Comparison of ENCODE assay signal across 9 cellular contexts in the genomic region with DNA sequence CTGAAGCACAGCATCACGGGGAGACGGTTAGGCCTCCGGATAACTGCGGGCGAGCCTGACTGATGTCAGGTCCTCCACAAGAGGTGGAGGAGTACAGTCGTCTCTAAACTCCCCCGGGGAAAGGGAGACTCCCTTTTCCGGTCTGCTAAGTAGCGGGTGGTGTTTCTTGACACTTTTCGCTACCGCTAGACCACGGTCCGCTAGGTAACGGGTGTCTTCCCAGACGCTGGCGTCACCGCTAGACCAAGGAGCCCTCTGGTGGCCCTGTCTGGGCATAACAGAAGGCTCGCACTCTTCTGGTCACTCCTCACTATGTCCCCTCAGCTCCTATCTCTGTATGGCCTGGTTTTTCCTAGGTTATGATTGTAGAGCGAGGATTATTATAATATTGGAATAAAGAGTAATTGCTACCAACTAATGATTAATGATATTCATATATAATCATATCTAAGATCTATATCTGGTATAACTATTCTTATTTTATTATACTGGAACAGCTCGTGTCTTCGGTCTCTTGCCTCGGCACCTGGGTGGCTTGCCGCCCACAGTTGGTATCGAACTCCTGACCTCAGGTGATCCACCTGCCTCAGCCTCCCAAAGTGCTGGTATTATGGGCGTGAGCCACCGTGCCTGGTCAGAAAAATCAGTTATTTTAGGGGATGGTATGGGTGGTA. TPM values are rescaled to one million over a fixed set of nuclear protein-coding genes. Genes with fewer than 3 reads are reported as not detected.
A peak's percentile ranks its signal among the peaks of the same experiment; 100 is the strongest.
DNase-seq lines count a peak whose midpoint lies in the region; ATAC-seq and TF ChIP-seq lines count a peak whose summit lies in the region.
"Not testable (repeated sequence)": the region's sequence is repeated elsewhere in the genome, so short reads cannot be mapped to it uniquely, and the experiment has no call there.
"Had no signal": no experiment of that assay in that cellular context is flagged by ENCODE, and none has a peak within 500 bp of the region (broad histone marks: within the 10 kb centered on the region; RNA-seq: fewer than 3 reads in every experiment).

No MANE protein-coding gene starts in this region.

- H3K27me3 Mint-ChIP-seq in activated T-helper 2 cell treated with anti-CD3 and anti-CD28 coated beads, Interferon-gamma antibody, Interleukin-2, Interleukin-4, amounts not matched to agents 10 μg/mL and 5 μg/mL and 100 μg/mL, durations not matched to agents 14 hours and 24 hours and 36 hours (ENCODE audit: low read depth); effector memory CD8-positive, alpha-beta T cell: not testable (repeated sequence)

- H3K4me3 Mint-ChIP-seq in activated T-helper 2 cell treated with anti-CD3 and anti-CD28 coated beads, Interferon-gamma antibody, Interleukin-2, Interleukin-4, amounts not matched to agents 10 μg/mL and 5 μg/mL and 100 μg/mL, durations not matched to agents 14 hours and 24 hours and 36 hours (ENCODE audit: low read depth): not testable (repeated sequence)
- peak overlapping the region; percentile 72 to 74 for H3K4me3 Mint-ChIP-seq in effector memory CD8-positive, alpha-beta T cell

- peaks cover 29% of the 10 kb centered on the region for H3K4me1 Mint-ChIP-seq in activated T-helper 2 cell treated with anti-CD3 and anti-CD28 coated beads, Interferon-gamma antibody, Interleukin-2, Interleukin-4, amounts not matched to agents 10 μg/mL and 5 μg/mL and 100 μg/mL, durations not matched to agents 14 hours and 24 hours and 36 hours (ENCODE audit: low read depth)
- H3K4me1 Mint-ChIP-seq in effector memory CD8-positive, alpha-beta T cell (ENCODE audit: low read depth in 2 of 2): peaks cover 19 to 27% of the 10 kb centered on the region in 2 donors

- peak overlapping the region; percentile 8 for H3K27ac Mint-ChIP-seq in activated T-helper 2 cell treated with anti-CD3 and anti-CD28 coated beads, Interferon-gamma antibody, Interleukin-2, Interleukin-4, amounts not matched to agents 10 μg/mL and 5 μg/mL and 100 μg/mL, durations not matched to agents 14 hours and 24 hours and 36 hours
- H3K27ac Mint-ChIP-seq in effector memory CD8-positive, alpha-beta T cell: peak overlapping the region in 1 of 2 donors; percentile 53

- DNase-seq in ELR (ENCODE audit: low read depth): peak; percentile 50
- DNase-seq in LNCaP clone FGC (ENCODE audit: low read depth); retinal pigment epithelial cell (ENCODE audit: low read depth): not testable (repeated sequence)
- DNase-seq in T-helper 22 cell (ENCODE audit: low read depth): peak; percentile 24
- peak; percentile 63 for DNase-seq in activated T-helper 2 cell treated with anti-CD3 and anti-CD28 coated beads, Interferon-gamma antibody, Interleukin-2, Interleukin-4, amounts not matched to agents 10 μg/mL and 5 μg/mL and 100 μg/mL, durations not matched to agents 14 hours and 24 hours and 36 hours (ENCODE audit: low spot score)
- peak in 2 of 3 experiments; percentile 50 to 55 for DNase-seq in effector memory CD8-positive, alpha-beta T cell
- DNase-seq in kidney tubule cell (ENCODE audit: low spot score): peak; percentile 64
- peak in 1 of 2 donors; percentile 49 for DNase-seq in tibial artery

- not testable (repeated sequence) for H3K27ac ChIP-seq in tibial artery

- intact Hi-C loops in activated T-helper 2 cell treated with anti-CD3 and anti-CD28 coated beads, Interferon-gamma antibody, Interleukin-2, Interleukin-4, amounts not matched to agents 10 μg/mL and 5 μg/mL and 100 μg/mL, durations not matched to agents 14 hours and 24 hours and 36 hours (cut with micrococcal nuclease): loop anchor here (5.0 kb wide), 2 partner anchors 45 to 130 kb away; partner anchors contain the start of gene DTYMK
- intact Hi-C loops in tibial artery (cut with DNase I; ENCODE audit: low total_unique reads): loop anchor here (5.0 kb wide), 1 partner anchor 45 kb away; the partner anchor contains the start of gene DTYMK

- not testable (repeated sequence) for H3K36me3 Mint-ChIP-seq in activated T-helper 2 cell treated with anti-CD3 and anti-CD28 coated beads, Interferon-gamma antibody, Interleukin-2, Interleukin-4, amounts not matched to agents 10 μg/mL and 5 μg/mL and 100 μg/mL, durations not matched to agents 14 hours and 24 hours and 36 hours (ENCODE audit: low read depth); effector memory CD8-positive, alpha-beta T cell (ENCODE audit: insufficient read depth)

- peak; percentile 46 for TF ChIP-seq CTCF in LNCaP clone FGC (IDR thresholded peaks at IDR 0.05; ENCODE audit: control insufficient read depth, extremely low read depth, insufficient read depth)
- peak; percentile 43 for TF ChIP-seq CTCF in retinal pigment epithelial cell (conservative IDR thresholded peaks at IDR 0.05; ENCODE audit: low read depth, low read length)
- TF ChIP-seq CTCF in tibial artery (IDR thresholded peaks at IDR 0.05): peak; percentile 59 to 67

- peaks cover 0 to 17% (median 13%) of the 10 kb centered on the region in 4 donors for H3K4me1 ChIP-seq in tibial artery

- ATAC-seq in effector memory CD8-positive, alpha-beta T cell (replicated peaks): not testable (repeated sequence)

- H3K9me3 Mint-ChIP-seq in activated T-helper 2 cell treated with anti-CD3 and anti-CD28 coated beads, Interferon-gamma antibody, Interleukin-2, Interleukin-4, amounts not matched to agents 10 μg/mL and 5 μg/mL and 100 μg/mL, durations not matched to agents 14 hours and 24 hours and 36 hours; effector memory CD8-positive, alpha-beta T cell: not testable (repeated sequence)

- not testable (repeated sequence) for H3K4me3 ChIP-seq in LNCaP clone FGC (ENCODE audit: low read depth, low read length); retinal pigment epithelial cell (ENCODE audit: low read length)
- peak overlapping the region in 1 of 2 donors; percentile 29 for H3K4me3 ChIP-seq in tibial artery

- H3K27me3 ChIP-seq in tibial artery: not testable (repeated sequence)

- not testable (repeated sequence) for H3K9me3 ChIP-seq in tibial artery

- H3K36me3 ChIP-seq in tibial artery: peaks cover 0 to 11% (median 0%) of the 10 kb centered on the region in 3 donors

RNA-seq across cellular contexts. Expression of gene D2HGDH, which starts 1.8 kb away (rescaled TPM):
- total RNA-seq in activated T-helper 2 cell treated with anti-CD3 and anti-CD28 coated beads, Interferon-gamma antibody, Interleukin-2, Interleukin-4, amounts not matched to agents 10 μg/mL and 5 μg/mL and 100 μg/mL, durations not matched to agents 14 hours and 24 hours and 36 hours: 36.5 and 39.9 TPM in 2 replicates

RNA-seq across cellular contexts. Expression of gene ING5, which starts 30.8 kb away (rescaled TPM):
- total RNA-seq in activated T-helper 2 cell treated with anti-CD3 and anti-CD28 coated beads, Interferon-gamma antibody, Interleukin-2, Interleukin-4, amounts not matched to agents 10 μg/mL and 5 μg/mL and 100 μg/mL, durations not matched to agents 14 hours and 24 hours and 36 hours: 49.4 and 56.4 TPM in 2 replicates

RNA-seq across cellular contexts. Expression of gene GAL3ST2, which starts 44.0 kb away (rescaled TPM):
- total RNA-seq in activated T-helper 2 cell treated with anti-CD3 and anti-CD28 coated beads, Interferon-gamma antibody, Interleukin-2, Interleukin-4, amounts not matched to agents 10 μg/mL and 5 μg/mL and 100 μg/mL, durations not matched to agents 14 hours and 24 hours and 36 hours: 1.3 and 1.9 TPM in 2 replicates
- total RNA-seq: T-helper 1 cell treated with Interleukin-12 subunit alpha and Interleukin-12 subunit beta and Interleukin-4 antibody, amounts not matched to agents 30 ng/mL and 1 ng/mL, for 36 hours had no signal

RNA-seq across cellular contexts. Expression of gene DTYMK, which starts 46.0 kb away (rescaled TPM):
- 95.9 and 98.2 TPM in 2 replicates for total RNA-seq in activated T-helper 2 cell treated with anti-CD3 and anti-CD28 coated beads, Interferon-gamma antibody, Interleukin-2, Interleukin-4, amounts not matched to agents 10 μg/mL and 5 μg/mL and 100 μg/mL, durations not matched to agents 14 hours and 24 hours and 36 hours
